ENCODE assay signal across 11 cellular contexts in genomic region chrX:54180403-54180802, GRCh38. TPM values are rescaled to one million over a fixed set of nuclear protein-coding genes. Genes with fewer than 3 reads are reported as not detected.
DNase-seq lines count a peak whose midpoint lies in the region; ATAC-seq and TF ChIP-seq lines count a peak whose summit lies in the region.
"Had no signal": no experiment of that assay in that cellular context is flagged by ENCODE, and none has a peak within 500 bp of the region (broad histone marks: within the 10 kb centered on the region; RNA-seq: fewer than 3 reads in every experiment).

No MANE protein-coding gene starts in this region.

- peak overlapping the region; percentile 46 for H3K27ac Mint-ChIP-seq in activated naive CD4-positive, alpha-beta T cell treated with anti-CD3 and anti-CD28 coated beads, Interleukin-2, amount 50 U/mL, for 24 hours
- H3K27ac Mint-ChIP-seq in stimulated activated naive CD8-positive, alpha-beta T cell treated with anti-CD3 and anti-CD28 coated beads, Interleukin-15, amount 100 ng/mL, for 72 hours: peak overlapping the region in 1 of 2 donors; percentile 21

- TF ChIP-seq RAD21 in SK-N-SH (IDR thresholded peaks at IDR 0.05; ENCODE audit: low read length): no peak

- POLR2A ChIA-PET in SK-N-SH (lab: Yijun Ruan, JAX): no interaction called here

- H2AFZ ChIP-seq in SK-N-SH (ENCODE audit: low read depth): no peak overlapping the region
- H2AFZ ChIP-seq in fibroblast of lung (ENCODE audit: low read length): no peak overlapping the region
- H2AFZ ChIP-seq: parathyroid adenoma had no signal

- no peak for TF ChIP-seq CTCF in SK-N-SH (IDR thresholded peaks at IDR 0.05)
- no peak for TF ChIP-seq CTCF in fibroblast of lung (conservative IDR thresholded peaks at IDR 0.05 in 1 of 2, IDR thresholded peaks at IDR 0.05 in 1 of 2; ENCODE audit: low read depth in 1 of 2, low read length in 2 of 2)

- H3K4me1 ChIP-seq in SK-N-SH (ENCODE audit: control insufficient read depth in 1 of 2, insufficient read depth in 2 of 2, low read depth in 1 of 2, low read length in 1 of 2) (peaks cover 0 to 6% of the 10 kb centered on the region in 2 experiments; a peak in 2 of 4 replicates), fibroblast of lung (ENCODE audit: control insufficient read depth, extremely low read depth, insufficient read depth, low read length) (no peaks in the 10 kb centered on the region)

- 7% methylated on average over 4 of the region's 4 CpGs for WGBS in SK-N-SH (ENCODE audit: low lambda C conversion rate)

- peaks cover 0 to 5% of the 10 kb centered on the region in 2 experiments for H3K36me3 ChIP-seq in SK-N-SH (replicated peaks in 1 of 2; ENCODE audit: control insufficient read depth in 1 of 2, insufficient read depth in 2 of 2, low read length in 1 of 2)
- H3K36me3 ChIP-seq in fibroblast of lung (ENCODE audit: control insufficient read depth, insufficient read depth, low read length): no peaks in the 10 kb centered on the region

- H3K9me2 ChIP-seq in SK-N-SH: no peaks in the 10 kb centered on the region

- H3K9me3 ChIP-seq in SK-N-SH (no peaks in the 10 kb centered on the region), fibroblast of lung (ENCODE audit: control insufficient read depth, insufficient read depth, low read depth, low read length) (no peaks in the 10 kb centered on the region)

- H3K4me2 ChIP-seq in SK-N-SH (peak overlapping the region; percentile 80), fibroblast of lung (ENCODE audit: extremely low read depth, insufficient read depth, low read length) (peak overlapping the region; percentile 73)

- peaks cover 13% of the 10 kb centered on the region for H3K36me3 Mint-ChIP-seq in activated naive CD4-positive, alpha-beta T cell treated with anti-CD3 and anti-CD28 coated beads, Interleukin-2, amount 50 U/mL, for 24 hours

- H3F3A ChIP-seq in SK-N-SH (replicated peaks; ENCODE audit: insufficient read depth): peaks cover 9% of the 10 kb centered on the region

- no peaks in the 10 kb centered on the region for H3K27me3 Mint-ChIP-seq in activated naive CD4-positive, alpha-beta T cell treated with anti-CD3 and anti-CD28 coated beads, Interleukin-2, amount 50 U/mL, for 24 hours
- no peaks in the 10 kb centered on the region for H3K27me3 Mint-ChIP-seq in stimulated activated naive CD8-positive, alpha-beta T cell treated with anti-CD3 and anti-CD28 coated beads, Interleukin-15, amount 100 ng/mL, for 72 hours

- no peak for TF ChIP-seq EP300 in SK-N-SH (IDR thresholded peaks at IDR 0.05; ENCODE audit: borderline replicate concordance in 1 of 2, low read depth in 1 of 2, low read length in 1 of 2)

- peaks cover 59% of the 10 kb centered on the region for H3K4me1 Mint-ChIP-seq in activated naive CD4-positive, alpha-beta T cell treated with anti-CD3 and anti-CD28 coated beads, Interleukin-2, amount 50 U/mL, for 24 hours
- peaks cover 59% of the 10 kb centered on the region for H3K4me1 Mint-ChIP-seq in stimulated activated naive CD8-positive, alpha-beta T cell treated with anti-CD3 and anti-CD28 coated beads, Interleukin-15, amount 100 ng/mL, for 72 hours

- peaks cover 9% of the 10 kb centered on the region; the same call in 1 of the 2 replicates for H4K20me1 ChIP-seq in SK-N-SH (ENCODE audit: insufficient read depth)
- H4K20me1 ChIP-seq in fibroblast of lung (ENCODE audit: control insufficient read depth, extremely low read depth, insufficient read depth, low read length): no peaks in the 10 kb centered on the region

- H3K9ac ChIP-seq in SK-N-SH (peak overlapping the region; percentile 33; the same call in 1 of the 2 replicates), fibroblast of lung (ENCODE audit: insufficient read depth, low read length) (no peak overlapping the region)
- H3K9ac ChIP-seq: parathyroid adenoma had no signal

- H3K27ac ChIP-seq in SK-N-SH (ENCODE audit: low read depth in 2 of 2, low read length in 1 of 2) (peak overlapping the region in 1 of 2 experiments; percentile 80; a peak in 2 of 4 replicates), fibroblast of lung (ENCODE audit: insufficient read depth, low read length) (no peak overlapping the region)
- H3K27ac ChIP-seq: parathyroid adenoma had no signal

- no peak for DNase-seq in activated naive CD4-positive, alpha-beta T cell treated with anti-CD3 and anti-CD28 coated beads, Interleukin-2, amount 50 U/mL, for 16 hours
- DNase-seq in SK-N-SH (no peak), fibroblast of lung (ENCODE audit: low read depth in 2 of 2) (peak in 1 of 2 donors; percentile 57), SHP77 (lab: John Stamatoyannopoulos, UW) (no peak)
- no peak for DNase-seq in stimulated activated naive CD8-positive, alpha-beta T cell treated with anti-CD3 and anti-CD28 coated beads, Interleukin-15, amount 100 ng/mL, for 72 hours
- DNase-seq: DMS153, GOT3 had no signal

- H3K9me3 Mint-ChIP-seq in activated naive CD4-positive, alpha-beta T cell treated with anti-CD3 and anti-CD28 coated beads, Interleukin-2, amount 50 U/mL, for 24 hours: no peaks in the 10 kb centered on the region
- H3K9me3 Mint-ChIP-seq in stimulated activated naive CD8-positive, alpha-beta T cell treated with anti-CD3 and anti-CD28 coated beads, Interleukin-15, amount 100 ng/mL, for 72 hours: no peaks in the 10 kb centered on the region

- no peaks in the 10 kb centered on the region for H3K27me3 ChIP-seq in SK-N-SH (ENCODE audit: insufficient read depth)
- H3K27me3 ChIP-seq in fibroblast of lung (ENCODE audit: control insufficient read depth, insufficient read depth, low read length): no peaks in the 10 kb centered on the region

- CTCF ChIA-PET in SK-N-SH (lab: Yijun Ruan, JAX): no interaction called here

- no peak for ATAC-seq in stimulated activated naive CD8-positive, alpha-beta T cell treated with anti-CD3 and anti-CD28 coated beads, Interleukin-15, amount 100 ng/mL, for 72 hours
- ATAC-seq in GM19452 (IDR thresholded peaks at IDR 0.05; ENCODE audit: unreplicated experiment) (no peak), GM21737 (IDR thresholded peaks at IDR 0.05; ENCODE audit: unreplicated experiment) (no peak)

- H3K4me3 Mint-ChIP-seq in activated naive CD4-positive, alpha-beta T cell treated with anti-CD3 and anti-CD28 coated beads, Interleukin-2, amount 50 U/mL, for 24 hours: peak overlapping the region; percentile 87
- H3K4me3 Mint-ChIP-seq in stimulated activated naive CD8-positive, alpha-beta T cell treated with anti-CD3 and anti-CD28 coated beads, Interleukin-15, amount 100 ng/mL, for 72 hours: peak overlapping the region; percentile 84 to 85

- H3K4me3 ChIP-seq in SK-N-SH (ENCODE audit: low read depth in 2 of 2, low read length in 1 of 2) (peak overlapping the region; percentile 64 to 66), fibroblast of lung (replicated peaks in 1 of 4; ENCODE audit: control extremely low read depth in 1 of 4, insufficient read depth in 1 of 4, low read depth in 3 of 4, low read length in 4 of 4) (peak overlapping the region; percentile 21 to 72 (median 56))

- H3K79me2 ChIP-seq in SK-N-SH (ENCODE audit: insufficient read depth) (peaks cover 72% of the 10 kb centered on the region), fibroblast of lung (ENCODE audit: control insufficient read depth, insufficient read depth, low read length) (peaks cover 51% of the 10 kb centered on the region)

TF ChIP-seq in SK-N-SH, 30 proteins besides CTCF, POLR2A, EP300 and RAD21 (continues in another document):
- TF ChIP-seq JUND (IDR thresholded peaks at IDR 0.05) (no peak), GATA2 (CRISPR knock-in tag; IDR thresholded peaks at IDR 0.05) (no peak), TEAD4 (IDR thresholded peaks at IDR 0.05; ENCODE audit: borderline replicate concordance, insufficient read depth) (no peak), ELF1 (IDR thresholded peaks at IDR 0.05) (no peak), USF2 (IDR thresholded peaks at IDR 0.05; ENCODE audit: borderline replicate concordance, low read depth, low read length) (no peak), SIN3A (IDR thresholded peaks at IDR 0.05; ENCODE audit: borderline replicate concordance, low read depth, low read length) (no peak), MEF2A (IDR thresholded peaks at IDR 0.05; ENCODE audit: borderline replicate concordance, low read depth) (no peak), YY1 (IDR thresholded peaks at IDR 0.05; ENCODE audit: low read depth) (no peak), TAF1 (IDR thresholded peaks at IDR 0.05; ENCODE audit: borderline replicate concordance, low read depth, low read length) (no peak), FOSL2 (IDR thresholded peaks at IDR 0.05; ENCODE audit: borderline replicate concordance, low read depth) (no peak)
- TF ChIP-seq, protein P1, sequence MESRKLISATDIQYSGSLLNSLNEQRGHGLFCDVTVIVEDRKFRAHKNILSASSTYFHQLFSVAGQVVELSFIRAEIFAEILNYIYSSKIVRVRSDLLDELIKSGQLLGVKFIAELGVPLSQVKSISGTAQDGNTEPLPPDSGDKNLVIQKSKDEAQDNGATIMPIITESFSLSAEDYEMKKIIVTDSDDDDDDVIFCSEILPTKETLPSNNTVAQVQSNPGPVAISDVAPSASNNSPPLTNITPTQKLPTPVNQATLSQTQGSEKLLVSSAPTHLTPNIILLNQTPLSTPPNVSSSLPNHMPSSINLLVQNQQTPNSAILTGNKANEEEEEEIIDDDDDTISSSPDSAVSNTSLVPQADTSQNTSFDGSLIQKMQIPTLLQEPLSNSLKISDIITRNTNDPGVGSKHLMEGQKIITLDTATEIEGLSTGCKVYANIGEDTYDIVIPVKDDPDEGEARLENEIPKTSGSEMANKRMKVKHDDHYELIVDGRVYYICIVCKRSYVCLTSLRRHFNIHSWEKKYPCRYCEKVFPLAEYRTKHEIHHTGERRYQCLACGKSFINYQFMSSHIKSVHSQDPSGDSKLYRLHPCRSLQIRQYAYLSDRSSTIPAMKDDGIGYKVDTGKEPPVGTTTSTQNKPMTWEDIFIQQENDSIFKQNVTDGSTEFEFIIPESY (IDR thresholded peaks at IDR 0.05; ENCODE audit: borderline replicate concordance, low read depth): no peak

RNA-seq across cellular contexts. Expression of gene FAM120C, which starts 2.7 kb away (rescaled TPM):
- polyA plus RNA-seq in SK-N-SH (2012; rRNA removed) (5.8 and 6.0 TPM in 2 replicates), fibroblast of lung (4.7 and 4.8 TPM in 2 replicates)
- polyA plus RNA-seq in SK-N-SH (2012; cell fraction: cytosol; rRNA removed): 3.3 and 4.2 TPM in 2 replicates
- polyA plus RNA-seq in SK-N-SH (2012; cell fraction: nucleus; rRNA removed): 13.6 and 18.2 TPM in 2 replicates
- 4.6 and 6.9 TPM in 2 replicates for total RNA-seq in fibroblast of lung
- 2.9 and 3.2 TPM in 2 replicates for polyA plus RNA-seq in fibroblast of lung (2012)
- 8.5 and 10.8 TPM in 2 replicates for polyA minus RNA-seq in fibroblast of lung (ENCODE audit: low replicate concordance)
